Comparison of ENCODE assay signal across 8 cellular contexts in genomic region chr15:44536962-44537727, GRCh38. TPM values are rescaled to one million over a fixed set of nuclear protein-coding genes. Genes with fewer than 3 reads are reported as not detected.
A peak's percentile ranks its signal among the peaks of the same experiment; 100 is the strongest.
DNase-seq lines count a peak whose midpoint lies in the region; ATAC-seq, FAIRE-seq and TF ChIP-seq lines count a peak whose summit lies in the region.

TSS of gene EIF3J (plus strand) at chr15:44537147. CDS start at chr15:44537195, 48 bp downstream.

- peak; percentile 79 to 95 for DNase-seq in A549 (ENCODE audit: low read depth in 1 of 2, low spot score in 1 of 2)
- DNase-seq in NCI-H2196 (lab: John Stamatoyannopoulos, UW; ENCODE audit: unreplicated experiment), result peak; percentile 87
- peak; percentile 95 for DNase-seq in WERI-Rb-1
- DNase-seq in breast epithelium (ENCODE audit: low spot score in 2 of 2), result peak; percentile 92 to 94
- peak; percentile 96 for DNase-seq in iPS-NIHi11 (ENCODE audit: low spot score)
- peak; percentile 97 for DNase-seq in small intestine

- ATAC-seq in A549, result peak; percentile 90 to 96
- ATAC-seq in GM18867 (IDR thresholded peaks at IDR 0.05; ENCODE audit: unreplicated experiment), result peak; percentile 84
- peak; percentile 79 for ATAC-seq in HG03103 (IDR thresholded peaks at IDR 0.05; ENCODE audit: low read depth, unreplicated experiment)

- TF ChIP-seq CTCF in A549 (IDR thresholded peaks at IDR 0.05) (no peak), WERI-Rb-1 (IDR thresholded peaks at IDR 0.05; ENCODE audit: low read depth, low read length) (no peak), breast epithelium (IDR thresholded peaks at IDR 0.05) (no peak)

- peak; percentile 57 for TF ChIP-seq POLR2A in A549 (IDR thresholded peaks at IDR 0.05; ENCODE audit: low read length)
- peak; percentile 55 for TF ChIP-seq POLR2A in breast epithelium (IDR thresholded peaks at IDR 0.05)

- POLR2A ChIA-PET in A549 (lab: Yijun Ruan, JAX), result interaction anchor here (0.6 to 1.6 kb wide), 11 partner anchors 9 to 736 kb away, joined by 3 to 14 read pairs (median 3); partner anchors contain the start of genes CTDSPL2, GOLM2 and HYPK

- H3K4me2 ChIP-seq in A549, result peak within 1 kb of the TSS; percentile 96

- H3K4me1 ChIP-seq in A549, result peaks cover 33% of the 10 kb centered on the region
- peaks cover 0 to 24% of the 10 kb centered on the region in 2 donors for H3K4me1 ChIP-seq in breast epithelium
- H3K4me1 ChIP-seq in small intestine (ENCODE audit: control insufficient read depth in 2 of 2, insufficient read depth in 1 of 2, low read depth in 1 of 2, low read length in 1 of 2), result no peaks in the 10 kb centered on the region

- peaks cover 25% of the 10 kb centered on the region for H3K36me3 ChIP-seq in WERI-Rb-1
- H3K36me3 ChIP-seq in breast epithelium, result no peaks in the 10 kb centered on the region
- H3K36me3 ChIP-seq in small intestine (ENCODE audit: control insufficient read depth in 2 of 2, insufficient read depth in 2 of 2, low read length in 2 of 2), result no peaks in the 10 kb centered on the region

- H3K4me3 ChIP-seq in A549 (peak within 1 kb of the TSS; percentile 98), WERI-Rb-1 (ENCODE audit: low read depth, low read length) (peak within 1 kb of the TSS; percentile 95), breast epithelium (peak within 1 kb of the TSS; percentile 68 to 97 (median 78)), small intestine (ENCODE audit: low read depth in 1 of 2, low read length in 2 of 2) (peak within 1 kb of the TSS; percentile 79 to 85)

- 0% methylated on average over 6 of the region's 97 CpGs for WGBS in A549 (ENCODE audit: missing lambda C conversion rate)
- 0 to 1% (median 0%) methylated on average over 66 to 96 of the region's 97 CpGs for WGBS in small intestine, 3 donors

- CTCF ChIA-PET in A549 (lab: Yijun Ruan, JAX), result interaction anchor here (1.4 kb wide), 1 partner anchor 9 kb away, joined by 3 read pairs; no protein-coding TSS in a partner anchor

- FAIRE-seq in A549 (lab: Jason Lieb, UNC), result no peak
- FAIRE-seq in small intestine (lab: Jason Lieb, UNC), result no peak

- H3K27ac ChIP-seq in A549 (peak within 1 kb of the TSS; percentile 99 to 100), WERI-Rb-1 (peak within 1 kb of the TSS; percentile 96), breast epithelium (peak within 1 kb of the TSS; percentile 98 to 99), small intestine (ENCODE audit: low read depth in 1 of 2, low read length in 1 of 2) (peak within 1 kb of the TSS; percentile 96 to 99)

- H3K27me3 ChIP-seq in WERI-Rb-1 (ENCODE audit: insufficient read depth, low read depth, severe bottlenecking), result no peaks in the 10 kb centered on the region
- H3K27me3 ChIP-seq in breast epithelium, result no peaks in the 10 kb centered on the region
- H3K27me3 ChIP-seq in small intestine (ENCODE audit: control insufficient read depth in 2 of 2, insufficient read depth in 2 of 2, low read length in 2 of 2), result no peaks in the 10 kb centered on the region

- no peak for TF ChIP-seq EP300 in A549 (IDR thresholded peaks at IDR 0.05)

- intact Hi-C loops in breast epithelium (cut with DNase I; ENCODE audit: low total_unique reads), result no loop called here

- H3K9me3 ChIP-seq in A549 (no peaks in the 10 kb centered on the region), WERI-Rb-1 (ENCODE audit: severe bottlenecking) (no peaks in the 10 kb centered on the region), breast epithelium (no peaks in the 10 kb centered on the region), small intestine (ENCODE audit: control insufficient read depth, low read depth) (no peaks in the 10 kb centered on the region)

- no peak for TF ChIP-seq RAD21 in A549 (conservative IDR thresholded peaks at IDR 0.05 in 1 of 2, IDR thresholded peaks at IDR 0.05 in 1 of 2)

TF ChIP-seq in A549, 52 proteins besides CTCF, POLR2A, EP300 and RAD21 (continues in another document):
- TF ChIP-seq FOXS1 (CRISPR knock-in tag; IDR thresholded peaks at IDR 0.05) (no peak), TP53 (CRISPR knock-in tag; IDR thresholded peaks at IDR 0.05) (peak; percentile 19; the same call in 1 of the 2 replicates), JUN (IDR thresholded peaks at IDR 0.05) (peak in 1 of 2 experiments; percentile 55; a peak in 1 of 5 replicates), HOXB5 (CRISPR knock-in tag; IDR thresholded peaks at IDR 0.05) (0 out of 2 replicates have a peak, but pooled peaks have one; percentile 31), HDAC2 (IDR thresholded peaks at IDR 0.05) (no peak), FOSL2 (IDR thresholded peaks at IDR 0.05) (no peak), FOSL2 (CRISPR knock-in tag; IDR thresholded peaks at IDR 0.05) (peak; percentile 89), MAX (IDR thresholded peaks at IDR 0.05) (peak; percentile 7), HOXB13 (CRISPR knock-in tag; IDR thresholded peaks at IDR 0.05; ENCODE audit: low read depth) (peak; percentile 52; the same call in 1 of the 2 replicates), E2F6 (IDR thresholded peaks at IDR 0.05; ENCODE audit: borderline replicate concordance, low read depth) (peak; percentile 64), PHF8 (IDR thresholded peaks at IDR 0.05; ENCODE audit: borderline replicate concordance, low read depth) (peak; percentile 69; the same call in 1 of the 2 replicates), NPAS2 (CRISPR knock-in tag; IDR thresholded peaks at IDR 0.05; ENCODE audit: borderline replicate concordance) (no peak), NFE2L2 (conservative IDR thresholded peaks at IDR 0.05; ENCODE audit: low read length) (no peak), MAZ (IDR thresholded peaks at IDR 0.05; ENCODE audit: borderline replicate concordance, low read depth, low read length) (no peak), ZFP36 (IDR thresholded peaks at IDR 0.05; ENCODE audit: borderline replicate concordance, partially characterized antibody) (no peak), MYC (IDR thresholded peaks at IDR 0.05; ENCODE audit: borderline replicate concordance, low read length) (peak; percentile 37; the same call in 1 of the 2 replicates), JUNB (IDR thresholded peaks at IDR 0.05) (no peak), BCL3 (IDR thresholded peaks at IDR 0.05) (peak; percentile 55; the same call in 1 of the 3 replicates), KDM1A (IDR thresholded peaks at IDR 0.05; ENCODE audit: low read depth) (no peak), ATOH8 (CRISPR knock-in tag; IDR thresholded peaks at IDR 0.05; ENCODE audit: low read depth) (0 out of 2 replicates have a peak, but pooled peaks have one; percentile 28), MAFK (IDR thresholded peaks at IDR 0.05; ENCODE audit: partially characterized antibody) (no peak), CBX2 (IDR thresholded peaks at IDR 0.05; ENCODE audit: borderline replicate concordance, low read depth) (no peak), PBX3 (IDR thresholded peaks at IDR 0.05) (0 out of 2 replicates have a peak, but pooled peaks have one; percentile 5), KDM5A (IDR thresholded peaks at IDR 0.05) (no peak)

RNA-seq across cellular contexts. Expression of gene EIF3J, which starts in this region (rescaled TPM):
- polyA plus RNA-seq in A549 (2011; rRNA removed) (91.3 and 114 TPM in 2 replicates), A549 (2017; fragmentation: RNase III; extraction: RNeasy Plus Mini Kit Qiagen cat#74134 plus additional on column Dnase treatment) (88.5 to 107 TPM (median 90.6 TPM) in 3 replicates), small intestine (10 to 100 TPM; 31.5 to 63.3 (median 50.3) TPM)
- polyA plus RNA-seq in A549 (2012; cell fraction: cytosol; rRNA removed), result 32.7 and 33.0 TPM in 2 replicates
- 8.7 and 11.4 TPM in 2 replicates for polyA plus RNA-seq in A549 (2012; cell fraction: nucleus; rRNA removed)
- 20.6 and 23.1 TPM in 2 replicates for polyA minus RNA-seq in A549 (2011; rRNA and poly(A)+ RNA removed)
- total RNA-seq in breast epithelium, result 10 to 100 TPM; 46.6 to 82.0 (median 68.2) TPM

Comparison
In these comparisons a context has a peak if more than half of its experiments do, and no peak if none do; other contexts are left out.
1. Peak in every context shown above with its lines: DNase-seq, ATAC-seq, H3K4me3 ChIP-seq and H3K27ac ChIP-seq.